ENCODE assay signal across 1 cellular context in genomic region chr4:86934772-86935498, GRCh38.
TF ChIP-seq lines count a peak whose summit lies in the region.

TSS of gene AFF1 (plus strand) at chr4:86935011. CDS start at chr4:86948534, 13,523 bp downstream.

TF ChIP-seq in HepG2, 621 proteins besides CTCF, POLR2A, EP300 and RAD21 (continued from another document and continues in another):
- TF ChIP-seq ZBTB40 (IDR thresholded peaks at IDR 0.05) (no peak), ZBTB40 (CRISPR knock-in tag; IDR thresholded peaks at IDR 0.05) (peak; percentile 52; the same call in 1 of the 2 replicates), STAT6 (CRISPR knock-in tag; IDR thresholded peaks at IDR 0.05; ENCODE audit: borderline replicate concordance) (no peak), ZNF776 (CRISPR knock-in tag; IDR thresholded peaks at IDR 0.05) (peak; percentile 75; the same call in 1 of the 2 replicates), NPAS2 (CRISPR knock-in tag; IDR thresholded peaks at IDR 0.05; ENCODE audit: borderline replicate concordance) (no peak), CERS6 (CRISPR knock-in tag; IDR thresholded peaks at IDR 0.05) (no peak), ATF3 (CRISPR knock-in tag; IDR thresholded peaks at IDR 0.05) (no peak), PHF5A (CRISPR knock-in tag; IDR thresholded peaks at IDR 0.05; ENCODE audit: low read depth, unreplicated experiment) (no peak), ZNF121 (CRISPR knock-in tag; IDR thresholded peaks at IDR 0.05) (no peak), JDP2 (CRISPR knock-in tag; IDR thresholded peaks at IDR 0.05; ENCODE audit: borderline replicate concordance) (no peak; the same call in 1 of the 2 replicates), TEAD3 (CRISPR knock-in tag; optimal IDR thresholded peaks at IDR 0.05; ENCODE audit: borderline replicate concordance) (peak; percentile 28), IRX3 (CRISPR knock-in tag; IDR thresholded peaks at IDR 0.05; ENCODE audit: borderline replicate concordance, low read depth) (no peak; the same call in 1 of the 2 replicates), ZNF335 (CRISPR knock-in tag; IDR thresholded peaks at IDR 0.05) (no peak; the same call in 1 of the 2 replicates), ZSCAN9 (CRISPR knock-in tag; IDR thresholded peaks at IDR 0.05; ENCODE audit: borderline replicate concordance) (peak; percentile 47; the same call in 1 of the 2 replicates), FIP1L1 (IDR thresholded peaks at IDR 0.05; ENCODE audit: borderline replicate concordance, insufficient read depth, low read depth, low read length) (no peak), ZZZ3 (CRISPR knock-in tag; IDR thresholded peaks at IDR 0.05; ENCODE audit: borderline replicate concordance) (0 out of 2 replicates have a peak, but pooled peaks have one; percentile 53), HNRNPH1 (optimal IDR thresholded peaks at IDR 0.05; ENCODE audit: low read depth, low read length) (no peak), ZNF18 (CRISPR knock-in tag; IDR thresholded peaks at IDR 0.05; ENCODE audit: insufficient replicate concordance) (peak; percentile 74), HIVEP1 (CRISPR knock-in tag; IDR thresholded peaks at IDR 0.05) (peak; percentile 69; the same call in 1 of the 2 replicates), SMYD3 (CRISPR knock-in tag; IDR thresholded peaks at IDR 0.05) (0 out of 2 replicates have a peak, but pooled peaks have one; percentile 0), ZNF256 (CRISPR knock-in tag; conservative IDR thresholded peaks at IDR 0.05) (no peak), HMGXB4 (CRISPR knock-in tag; IDR thresholded peaks at IDR 0.05; ENCODE audit: borderline replicate concordance in 1 of 2, low read depth in 1 of 2) (peak; percentile 58 to 89; a peak in 3 of 4 replicates), RARG (CRISPR knock-in tag; IDR thresholded peaks at IDR 0.05; ENCODE audit: low read depth) (0 out of 2 replicates have a peak, but pooled peaks have one; percentile 67), NR0B2 (CRISPR knock-in tag; IDR thresholded peaks at IDR 0.05) (peak; percentile 93), ZNF318 (CRISPR knock-in tag; IDR thresholded peaks at IDR 0.05) (no peak), ZBTB7B (CRISPR knock-in tag; IDR thresholded peaks at IDR 0.05) (peak; percentile 19; the same call in 1 of the 2 replicates)
